ENCODE assay signal across 17 cellular contexts in genomic region chr14:33357225-33358010, GRCh38.
A peak's percentile ranks its signal among the peaks of the same experiment; 100 is the strongest.
DNase-seq lines count a peak whose midpoint lies in the region; ATAC-seq and TF ChIP-seq lines count a peak whose summit lies in the region.
"Had no signal": no experiment of that assay in that cellular context is flagged by ENCODE, and none has a peak within 500 bp of the region (broad histone marks: within the 10 kb centered on the region; RNA-seq: fewer than 3 reads in every experiment).

No MANE protein-coding gene starts in this region.

- peaks cover 7% of the 10 kb centered on the region; the same call in 1 of the 2 replicates for H3K4me1 ChIP-seq in SJCRH30
- H3K4me1 ChIP-seq in mesendoderm (ENCODE audit: control insufficient read depth, low read depth, low read length): peaks cover under 1% of the 10 kb centered on the region
- H3K4me1 ChIP-seq: BE2C had no signal

- H2BK15ac ChIP-seq in mesendoderm (replicated peaks; ENCODE audit: low read depth): no peak overlapping the region

- H3K27me3 ChIP-seq in SJCRH30: no peaks in the 10 kb centered on the region
- H3K27me3 ChIP-seq in mesendoderm (ENCODE audit: insufficient read depth, low read length, poor library complexity): no peaks in the 10 kb centered on the region
- H3K27me3 ChIP-seq in MG63: no peaks in the 10 kb centered on the region
- H3K27me3 ChIP-seq: BE2C had no signal

- H3K56ac ChIP-seq in mesendoderm (ENCODE audit: low read length): no peak overlapping the region

- H3K23ac ChIP-seq in mesendoderm (ENCODE audit: low read length): no peak overlapping the region

- no peaks in the 10 kb centered on the region for H3K79me2 ChIP-seq in mesendoderm (ENCODE audit: control insufficient read depth, insufficient read depth, low read length)

- H3K9me3 ChIP-seq in SJCRH30 (replicated peaks) (no peaks in the 10 kb centered on the region), MG63 (no peaks in the 10 kb centered on the region)
- H3K9me3 ChIP-seq: BE2C, thoracic aorta had no signal

- DNase-seq in COR-L47 (lab: John Stamatoyannopoulos, UW) (peak; percentile 61), SJCRH30 (peak; percentile 18 to 52), mesendoderm (peak; percentile 34), MG63 (no peak), NCI-H1436 treated with DMSO at 0.1 percent for 48 hours (lab: John Stamatoyannopoulos, UW) (no peak)
- no peak for DNase-seq in activated CD4-positive, alpha-beta T cell treated with anti-CD3 and anti-CD28 coated beads, Interleukin-2, amount 50 U/mL, for 48 hours
- DNase-seq: activated CD8-positive, alpha-beta T cell treated with anti-CD3 and anti-CD28 coated beads for 36 hours; activated naive CD8-positive, alpha-beta T cell treated with anti-CD3 and anti-CD28 coated beads, Interleukin-2, amount 10 ng/mL, durations not matched to agents 7 days and 5 days; BE2C; central memory CD4-positive, alpha-beta T cell; DMS 273 treated with DMSO at 0.1 percent for 48 hours; Karpas-422; NCI-H2107 had no signal

- H3K4me2 ChIP-seq in mesendoderm (ENCODE audit: low read length): no peak overlapping the region

- H3K9ac ChIP-seq in mesendoderm (ENCODE audit: low read length): no peak overlapping the region

- no peaks in the 10 kb centered on the region for H3K79me1 ChIP-seq in mesendoderm (ENCODE audit: low read length)

- TF ChIP-seq RAD21 in Ishikawa (IDR thresholded peaks at IDR 0.05; ENCODE audit: low read depth): no peak

- H4K8ac ChIP-seq in mesendoderm (ENCODE audit: low read depth, low read length): no peak overlapping the region

- H3K4ac ChIP-seq in mesendoderm (ENCODE audit: low read depth, low read length): no peak overlapping the region

- WGBS in mesendoderm (ENCODE audit: extremely low coverage, insufficient coverage, low lambda C conversion rate): no CpG with 5 or more reads among the region's 8 CpGs

- H3K36me3 ChIP-seq in SJCRH30 (no peaks in the 10 kb centered on the region), mesendoderm (ENCODE audit: control insufficient read depth, insufficient read depth, low read length) (no peaks in the 10 kb centered on the region), MG63 (no peaks in the 10 kb centered on the region)
- H3K36me3 ChIP-seq: BE2C, thoracic aorta had no signal

- H2BK5ac ChIP-seq in mesendoderm (ENCODE audit: low read length): no peak overlapping the region

- H3K27ac ChIP-seq in SJCRH30 (no peak overlapping the region), mesendoderm (ENCODE audit: low read depth, low read length) (no peak overlapping the region)
- H3K27ac ChIP-seq: thoracic aorta had no signal

- no peak overlapping the region for H2BK120ac ChIP-seq in mesendoderm (ENCODE audit: low read depth, low read length)

- no peak overlapping the region for H3K4me3 ChIP-seq in SJCRH30
- no peak overlapping the region for H3K4me3 ChIP-seq in mesendoderm (ENCODE audit: low read length)
- no peak overlapping the region for H3K4me3 ChIP-seq in MG63
- H3K4me3 ChIP-seq: lung, thoracic aorta had no signal

- no peak overlapping the region for H4K5ac ChIP-seq in mesendoderm (ENCODE audit: low read length)

- H3K18ac ChIP-seq in mesendoderm (ENCODE audit: low read length): no peak overlapping the region

- TF ChIP-seq EP300 in Ishikawa (IDR thresholded peaks at IDR 0.05; ENCODE audit: borderline replicate concordance): no peak

- no peak for ATAC-seq in GM18868 (IDR thresholded peaks at IDR 0.05; ENCODE audit: unreplicated experiment)
- ATAC-seq: activated CD8-positive, alpha-beta T cell treated with anti-CD3 and anti-CD28 coated beads for 36 hours had no signal

- no peak overlapping the region for H2AK5ac ChIP-seq in mesendoderm (ENCODE audit: low read length)

TF ChIP-seq in Ishikawa, 13 proteins besides CTCF, POLR2A, EP300 and RAD21:
- TF ChIP-seq MAX (IDR thresholded peaks at IDR 0.05): no peak
- no peak for TF ChIP-seq TEAD4 (IDR thresholded peaks at IDR 0.05)
- TF ChIP-seq FOXM1 (IDR thresholded peaks at IDR 0.05; ENCODE audit: borderline replicate concordance, low read depth): no peak
- no peak for TF ChIP-seq YY1 (IDR thresholded peaks at IDR 0.05; ENCODE audit: low read depth)
- 0 out of 2 replicates have a peak, but pooled peaks have one; percentile 18 for TF ChIP-seq NFIC (IDR thresholded peaks at IDR 0.05)
- no peak for TF ChIP-seq TCF12 (IDR thresholded peaks at IDR 0.05; ENCODE audit: low read depth)

Comparison
In these comparisons a context has a peak if more than half of its experiments do, and no peak if none do; other contexts are left out.
1. DNase-seq: peak in COR-L47 (single experiment), SJCRH30 (2 of 2) and mesendoderm (single experiment); none in activated CD4-positive, alpha-beta T cell treated with anti-CD3 and anti-CD28 coated beads, Interleukin-2, amount 50 U/mL, for 48 hours (0 of 2), MG63 (single experiment) and NCI-H1436 treated with DMSO at 0.1 percent for 48 hours (single experiment).